In the genomic region with DNA sequence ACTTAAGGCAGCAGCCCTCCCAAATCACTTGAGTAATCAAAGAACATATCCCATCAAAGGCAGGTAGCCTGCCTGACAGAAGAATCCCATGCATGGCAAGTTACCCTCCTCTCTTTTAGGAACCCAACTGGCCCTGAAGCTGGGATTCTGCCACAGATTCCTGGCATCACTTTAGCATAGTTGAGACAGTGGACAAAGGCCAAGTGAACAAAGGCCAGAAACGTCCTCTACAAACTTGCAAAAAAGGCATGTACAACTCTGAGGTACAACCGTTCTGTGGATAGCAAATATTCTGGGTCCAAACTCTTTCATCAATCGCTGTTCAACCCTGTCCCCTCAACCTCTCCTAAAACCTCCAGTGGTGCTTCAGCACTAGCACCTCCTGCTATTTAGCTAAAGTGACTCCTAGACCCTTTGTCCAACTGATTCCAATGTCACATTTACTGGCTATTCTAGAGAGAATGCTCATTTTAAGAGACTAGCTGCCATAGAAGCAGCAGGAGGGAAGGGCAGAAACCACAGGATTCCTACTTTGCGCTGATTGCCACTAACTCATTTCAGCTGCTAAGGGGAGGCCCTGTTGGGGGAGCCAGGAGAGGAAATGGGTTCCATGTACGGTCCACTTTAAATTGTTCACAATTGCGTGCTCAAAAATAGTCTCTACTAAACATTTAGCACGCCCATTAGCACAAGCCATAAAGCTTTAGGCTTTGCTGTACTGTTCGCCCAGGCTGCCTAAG, we compare ENCODE assay signal across 30 cellular contexts.
DNase-seq lines count a peak whose midpoint lies in the region; ATAC-seq lines count a peak whose summit lies in the region.
"Had no signal": no experiment of that assay in that cellular context is flagged by ENCODE, and none has a peak within 500 bp of the region (broad histone marks: within the 10 kb centered on the region; RNA-seq: fewer than 3 reads in every experiment).

No MANE protein-coding gene starts in this region.

- no peaks in the 10 kb centered on the region for H3K27me3 ChIP-seq in SJCRH30
- no peaks in the 10 kb centered on the region for H3K27me3 ChIP-seq in trophoblast cell (ENCODE audit: insufficient read depth, low read length)
- H3K27me3 ChIP-seq: transverse colon had no signal

- H3K27ac Mint-ChIP-seq in T-cell: no peak overlapping the region
- H3K27ac Mint-ChIP-seq: activated CD4-positive, alpha-beta T cell treated with anti-CD3 and anti-CD28 coated beads, Interleukin-2, amount 10 ng/mL, durations not matched to agents 7 days and 5 days; activated naive CD8-positive, alpha-beta T cell treated with anti-CD3 and anti-CD28 coated beads, Interleukin-2, amount 50 U/mL, for 24 hours; WTC11 had no signal

- no peaks in the 10 kb centered on the region for H3K9me3 ChIP-seq in SJCRH30 (replicated peaks)
- H3K9me3 ChIP-seq in trophoblast cell (ENCODE audit: insufficient read depth, low read depth, low read length): no peaks in the 10 kb centered on the region
- H3K9me3 ChIP-seq: breast epithelium, colonic mucosa, heart right ventricle, psoas muscle, stomach, transverse colon had no signal

- DNase-seq in Daoy (ENCODE audit: low read depth) (peak; percentile 22), SJCRH30 (peak; percentile 20 to 46), fibroblast of peridontal ligament (ENCODE audit: extremely low read depth) (peak; percentile 32), trophoblast cell (no peak), T-cell (no peak)
- DNase-seq in stimulated activated CD4-positive, alpha-beta T cell treated with anti-CD3 and anti-CD28 coated beads, Interleukin-4, amount 100 ng/mL, for 1 hour: no peak
- no peak for DNase-seq in activated T-cell treated with anti-CD3 and anti-CD28 coated beads, Interleukin-2, amount 50 U/mL, for 1 hour
- DNase-seq: activated CD4-positive, alpha-beta T cell treated with anti-CD3 and anti-CD28 coated beads, Interleukin-2, amount 10 ng/mL, durations not matched to agents 7 days and 5 days; activated naive CD8-positive, alpha-beta T cell treated with anti-CD3 and anti-CD28 coated beads, Interleukin-2, amount 50 U/mL, for 24 hours; activated T-cell treated with anti-CD3 and anti-CD28 coated beads, Interleukin-2, amount 50 U/mL, for 48 hours; colonic mucosa; DND-41; effector memory CD4-positive, alpha-beta T cell; erythroblast; foreskin fibroblast; Kasumi-1; kidney glomerular epithelial cell; MV-4-11; NCI-H187; NCI-H526 treated with DMSO at 0.1 percent for 48 hours; psoas muscle; SHP77; stimulated activated CD8-positive, alpha-beta memory T cell treated with anti-CD3 and anti-CD28 coated beads, Interleukin-4, amount 100 ng/mL, for 48 hours; stomach had no signal

- H3K36me3 ChIP-seq in SJCRH30 (no peaks in the 10 kb centered on the region), trophoblast cell (ENCODE audit: control insufficient read depth in 1 of 2, insufficient read depth in 2 of 2, low read length in 2 of 2) (no peaks in the 10 kb centered on the region)
- H3K36me3 ChIP-seq: breast epithelium, colonic mucosa, heart right ventricle, stomach, transverse colon had no signal

- H3K9me3 Mint-ChIP-seq in T-cell: no peaks in the 10 kb centered on the region
- H3K9me3 Mint-ChIP-seq: activated CD4-positive, alpha-beta T cell treated with anti-CD3 and anti-CD28 coated beads, Interleukin-2, amount 10 ng/mL, durations not matched to agents 7 days and 5 days; activated naive CD8-positive, alpha-beta T cell treated with anti-CD3 and anti-CD28 coated beads, Interleukin-2, amount 50 U/mL, for 24 hours; WTC11 had no signal

- H2BK12ac ChIP-seq in trophoblast cell (ENCODE audit: low read length): peak overlapping the region; percentile 18

- no peak overlapping the region for H2BK120ac ChIP-seq in trophoblast cell (ENCODE audit: insufficient read depth, low read length, poor library complexity)

- H3K4me3 ChIP-seq in SJCRH30 (no peak overlapping the region), trophoblast cell (ENCODE audit: low read depth, low read length) (no peak overlapping the region)
- H3K4me3 ChIP-seq: breast epithelium, colonic mucosa, heart right ventricle, psoas muscle, stomach, transverse colon had no signal

- WGBS in trophoblast cell (ENCODE audit: extremely low coverage, insufficient coverage, insufficient read length): no CpG with 5 or more reads among the region's 8 CpGs

- no peaks in the 10 kb centered on the region for H3K36me3 Mint-ChIP-seq in T-cell
- H3K36me3 Mint-ChIP-seq: WTC11 had no signal

- H4K8ac ChIP-seq in trophoblast cell (ENCODE audit: low read depth, low read length): peak overlapping the region; percentile 4

- H3K18ac ChIP-seq in trophoblast cell (ENCODE audit: low read length): no peak overlapping the region

- CTCF ChIA-PET in T-cell (lab: Charles Lee): no interaction called here

- H3K14ac ChIP-seq in trophoblast cell (ENCODE audit: low read length): peak overlapping the region; percentile 51

- no peak overlapping the region for H3K23ac ChIP-seq in trophoblast cell (ENCODE audit: low read length)

- H3K27ac ChIP-seq in SJCRH30 (peak overlapping the region; percentile 67), trophoblast cell (ENCODE audit: low read depth, low read length) (peak overlapping the region; percentile 48)
- H3K27ac ChIP-seq: breast epithelium, C4-2B, colonic mucosa, heart right ventricle, psoas muscle, stomach, transverse colon had no signal

- no peak overlapping the region for H4K12ac ChIP-seq in trophoblast cell (ENCODE audit: low read depth, low read length)

- no peak overlapping the region for H3K9ac ChIP-seq in trophoblast cell (ENCODE audit: low read length)

- H2AFZ ChIP-seq in trophoblast cell (ENCODE audit: insufficient read depth, low read length, poor library complexity): no peak overlapping the region

- peaks cover 19% of the 10 kb centered on the region for H3K4me1 ChIP-seq in SJCRH30
- H3K4me1 ChIP-seq in trophoblast cell (ENCODE audit: control insufficient read depth in 1 of 2, insufficient read depth in 2 of 2, low read length in 2 of 2): peaks cover 0 to 10% of the 10 kb centered on the region in 2 experiments
- H3K4me1 ChIP-seq: breast epithelium, colonic mucosa, psoas muscle had no signal

- ATAC-seq in T-cell (replicated peaks in 1 of 4): no peak
- ATAC-seq: activated naive CD8-positive, alpha-beta T cell treated with anti-CD3 and anti-CD28 coated beads, Interleukin-2, amount 50 U/mL, for 24 hours; heart right ventricle; Panc1; psoas muscle; WTC11 had no signal

- no peaks in the 10 kb centered on the region for H3K4me1 Mint-ChIP-seq in T-cell
- H3K4me1 Mint-ChIP-seq: activated CD4-positive, alpha-beta T cell treated with anti-CD3 and anti-CD28 coated beads, Interleukin-2, amount 10 ng/mL, durations not matched to agents 7 days and 5 days; activated naive CD8-positive, alpha-beta T cell treated with anti-CD3 and anti-CD28 coated beads, Interleukin-2, amount 50 U/mL, for 24 hours had no signal

- H3K4me3 Mint-ChIP-seq in T-cell: no peak overlapping the region
- H3K4me3 Mint-ChIP-seq: activated CD4-positive, alpha-beta T cell treated with anti-CD3 and anti-CD28 coated beads, Interleukin-2, amount 10 ng/mL, durations not matched to agents 7 days and 5 days; activated naive CD8-positive, alpha-beta T cell treated with anti-CD3 and anti-CD28 coated beads, Interleukin-2, amount 50 U/mL, for 24 hours; WTC11 had no signal

- peaks cover 5% of the 10 kb centered on the region for H3K79me1 ChIP-seq in trophoblast cell (ENCODE audit: low read length)

- peak overlapping the region; percentile 63 for H4K91ac ChIP-seq in trophoblast cell (ENCODE audit: low read depth, low read length)

- H3K4ac ChIP-seq in trophoblast cell (ENCODE audit: low read depth, low read length): no peak overlapping the region

- peak overlapping the region; percentile 86 for H2AK5ac ChIP-seq in trophoblast cell (ENCODE audit: low read length)

- POLR2A ChIA-PET in T-cell (lab: Charles Lee): no interaction called here

- peak overlapping the region; percentile 64 for H2BK5ac ChIP-seq in trophoblast cell (ENCODE audit: low read depth, low read length, poor library complexity)

- H3K27me3 Mint-ChIP-seq in T-cell: peaks cover 3 to 43% of the 10 kb centered on the region in 2 donors

- H3K4me2 ChIP-seq in trophoblast cell (ENCODE audit: low read length): no peak overlapping the region

- no peaks in the 10 kb centered on the region for H3K79me2 ChIP-seq in trophoblast cell (ENCODE audit: control insufficient read depth, insufficient read depth, low read length, poor library complexity)

Comparison
In these comparisons a context has a peak if more than half of its experiments do, and no peak if none do; other contexts are left out.
1. DNase-seq: peak in Daoy (single experiment), SJCRH30 (2 of 2) and fibroblast of peridontal ligament (single experiment); none in trophoblast cell (0 of 2), T-cell (0 of 34), stimulated activated CD4-positive, alpha-beta T cell treated with anti-CD3 and anti-CD28 coated beads, Interleukin-4, amount 100 ng/mL, for 1 hour (single experiment) and activated T-cell treated with anti-CD3 and anti-CD28 coated beads, Interleukin-2, amount 50 U/mL, for 1 hour (single experiment).